13 cellular contexts compared by ENCODE assay signal in genomic region chr5:111697881-111698757, GRCh38. TPM values are rescaled to one million over a fixed set of nuclear protein-coding genes. Genes with fewer than 3 reads are reported as not detected.
DNase-seq lines count a peak whose midpoint lies in the region; ATAC-seq, FAIRE-seq and TF ChIP-seq lines count a peak whose summit lies in the region.
"Had no signal": no experiment of that assay in that cellular context is flagged by ENCODE, and none has a peak within 500 bp of the region (broad histone marks: within the 10 kb centered on the region; RNA-seq: fewer than 3 reads in every experiment).

No MANE protein-coding gene starts in this region.

- CTCF ChIA-PET in endothelial cell of umbilical vein (lab: Charles Lee): interaction anchor here (0.6 to 4.8 kb wide), 13 partner anchors 9 to 559 kb away, joined by 3 to 87 read pairs (median 6); no protein-coding TSS in a partner anchor
- CTCF ChIA-PET in CD4-positive, alpha-beta T cell (lab: Charles Lee): no interaction called here

- ATAC-seq in left colon: no peak
- ATAC-seq in CD4-positive, alpha-beta T cell (ENCODE audit: poor library complexity): no peak

- H3K36me3 ChIP-seq in MG63 (no peaks in the 10 kb centered on the region), endothelial cell of umbilical vein (ENCODE audit: control insufficient read depth in 2 of 2, extremely low read depth in 1 of 2, insufficient read depth in 2 of 2, low read length in 2 of 2) (no peaks in the 10 kb centered on the region)
- H3K36me3 ChIP-seq: esophagus squamous epithelium had no signal

- H3K9me3 ChIP-seq in MG63: no peaks in the 10 kb centered on the region
- no peaks in the 10 kb centered on the region for H3K9me3 ChIP-seq in endothelial cell of umbilical vein (replicated peaks; ENCODE audit: control insufficient read depth, insufficient read depth, low read length)
- H3K9me3 ChIP-seq in CD4-positive, alpha-beta T cell (ENCODE audit: control insufficient read depth, low read length): no peaks in the 10 kb centered on the region
- H3K9me3 ChIP-seq: esophagus squamous epithelium had no signal

- H3K4me2 ChIP-seq in endothelial cell of umbilical vein (ENCODE audit: insufficient read depth, low read length): no peak overlapping the region
- H3K4me2 ChIP-seq: KMS-11, PC-9 had no signal

- FAIRE-seq in endothelial cell of umbilical vein (lab: Jason Lieb, UNC): peak; percentile 78

- H3K9me3 Mint-ChIP-seq in nephron: no peaks in the 10 kb centered on the region
- no peaks in the 10 kb centered on the region for H3K9me3 Mint-ChIP-seq in CD4-positive, alpha-beta T cell
- H3K9me3 Mint-ChIP-seq: activated naive CD4-positive, alpha-beta T cell treated with anti-CD3 and anti-CD28 coated beads, Interleukin-2, amount 50 U/mL, for 24 hours had no signal

- H3K4me1 Mint-ChIP-seq in nephron: peaks cover 20% of the 10 kb centered on the region
- H3K4me1 Mint-ChIP-seq in CD4-positive, alpha-beta T cell (ENCODE audit: low read depth): peaks cover under 1% of the 10 kb centered on the region
- H3K4me1 Mint-ChIP-seq: activated naive CD4-positive, alpha-beta T cell treated with anti-CD3 and anti-CD28 coated beads, Interleukin-2, amount 50 U/mL, for 24 hours had no signal

- TF ChIP-seq POLR2A in endothelial cell of umbilical vein (IDR thresholded peaks at IDR 0.05; ENCODE audit: low read depth, low read length): no peak

- no peak overlapping the region for H3K4me3 Mint-ChIP-seq in nephron
- H3K4me3 Mint-ChIP-seq in CD4-positive, alpha-beta T cell: no peak overlapping the region
- H3K4me3 Mint-ChIP-seq: activated naive CD4-positive, alpha-beta T cell treated with anti-CD3 and anti-CD28 coated beads, Interleukin-2, amount 50 U/mL, for 24 hours had no signal

- H3K4me3 ChIP-seq in MG63 (no peak overlapping the region), endothelial cell of umbilical vein (replicated peaks in 1 of 3; ENCODE audit: insufficient read depth in 1 of 3, low read depth in 1 of 3, low read length in 3 of 3) (no peak overlapping the region)
- H3K4me3 ChIP-seq: esophagus squamous epithelium, PC-9 had no signal

- dilution Hi-C loops in endothelial cell of umbilical vein (cut with MboI; ENCODE audit: extremely low pct_ligation_motif_present, low sequenced_read_pairs): no loop called here

- no peaks in the 10 kb centered on the region for H3K9me1 ChIP-seq in endothelial cell of umbilical vein (replicated peaks; ENCODE audit: control insufficient read depth, extremely low read depth, insufficient read depth, low read length)

- peaks cover 12% of the 10 kb centered on the region for H3K4me1 ChIP-seq in endothelial cell of umbilical vein (ENCODE audit: control insufficient read depth, extremely low read depth, insufficient read depth, low read length)

- H3K27me3 ChIP-seq in MG63: no peaks in the 10 kb centered on the region
- H3K27me3 ChIP-seq in endothelial cell of umbilical vein (ENCODE audit: control insufficient read depth in 2 of 2, insufficient read depth in 2 of 2, low read length in 2 of 2): no peaks in the 10 kb centered on the region
- H3K27me3 ChIP-seq in CD4-positive, alpha-beta T cell (ENCODE audit: control insufficient read depth, insufficient read depth, low read length): no peaks in the 10 kb centered on the region
- H3K27me3 ChIP-seq: esophagus squamous epithelium had no signal

- peaks cover 4% of the 10 kb centered on the region for H3K36me3 Mint-ChIP-seq in nephron (ENCODE audit: low read depth)
- H3K36me3 Mint-ChIP-seq in CD4-positive, alpha-beta T cell (ENCODE audit: low read depth): no peaks in the 10 kb centered on the region
- H3K36me3 Mint-ChIP-seq: activated naive CD4-positive, alpha-beta T cell treated with anti-CD3 and anti-CD28 coated beads, Interleukin-2, amount 50 U/mL, for 24 hours had no signal

- H3K79me2 ChIP-seq in endothelial cell of umbilical vein (ENCODE audit: control insufficient read depth, insufficient read depth, low read length): no peaks in the 10 kb centered on the region

- POLR2A ChIA-PET in endothelial cell of umbilical vein (lab: Charles Lee): interaction anchor here (1.3 kb wide), 1 partner anchor 18 kb away, joined by 3 read pairs; no protein-coding TSS in a partner anchor
- POLR2A ChIA-PET in CD4-positive, alpha-beta T cell (lab: Charles Lee): no interaction called here

- BruUV-seq in endothelial cell of umbilical vein (replicated peaks; lab: Mats Ljungman, UMichigan): no TSS peak

- peak overlapping the region; percentile 78 for H2AFZ ChIP-seq in endothelial cell of umbilical vein (ENCODE audit: low read depth, low read length)
- H2AFZ ChIP-seq: PC-9 had no signal

- peak overlapping the region; percentile 2 to 75 (median 42) for H3K27ac Mint-ChIP-seq in nephron
- no peak overlapping the region for H3K27ac Mint-ChIP-seq in CD4-positive, alpha-beta T cell
- H3K27ac Mint-ChIP-seq: activated naive CD4-positive, alpha-beta T cell treated with anti-CD3 and anti-CD28 coated beads, Interleukin-2, amount 50 U/mL, for 24 hours had no signal

- H3K27ac ChIP-seq in endothelial cell of umbilical vein (ENCODE audit: insufficient read depth, low read depth, low read length): peak overlapping the region; percentile 49
- H3K27ac ChIP-seq in CD4-positive, alpha-beta T cell (ENCODE audit: low read depth, low read length): no peak overlapping the region
- H3K27ac ChIP-seq: KMS-11, PC-9 had no signal

- TF ChIP-seq CTCF in endothelial cell of umbilical vein (IDR thresholded peaks at IDR 0.05; ENCODE audit: extremely low read depth in 1 of 2, insufficient read depth in 1 of 2, low read depth in 1 of 2, low read length in 2 of 2) (peak; percentile 57 to 59), nephron (IDR thresholded peaks at IDR 0.05; ENCODE audit: unreplicated experiment in 3 of 3) (no peak)
- TF ChIP-seq CTCF in CD4-positive, alpha-beta T cell (IDR thresholded peaks at IDR 0.05): no peak

- H4K20me1 ChIP-seq in endothelial cell of umbilical vein (replicated peaks; ENCODE audit: control insufficient read depth, extremely low read depth, insufficient read depth, low read length): no peaks in the 10 kb centered on the region

- H3K27me3 Mint-ChIP-seq in nephron (ENCODE audit: low read depth): no peaks in the 10 kb centered on the region
- no peaks in the 10 kb centered on the region for H3K27me3 Mint-ChIP-seq in CD4-positive, alpha-beta T cell

- DNase-seq in DMS 273 treated with DMSO at 0.1 percent for 48 hours (lab: John Stamatoyannopoulos, UW) (peak; percentile 26), MG63 (peak; percentile 46), endothelial cell of umbilical vein (ENCODE audit: low read depth, low spot score) (peak; percentile 88), A172 (ENCODE audit: low spot score) (no peak), NCI-H748 treated with DMSO at 0.1 percent for 48 hours (lab: John Stamatoyannopoulos, UW) (no peak), left colon (no peak)
- DNase-seq in CD4-positive, alpha-beta T cell: no peak
- DNase-seq: activated CD4-positive, alpha-beta T cell treated with anti-CD3 and anti-CD28 coated beads for 1 hour; esophagus squamous epithelium; PC-9 had no signal

- H3K9ac ChIP-seq in endothelial cell of umbilical vein (replicated peaks; ENCODE audit: extremely low read depth, insufficient read depth, low read length): peak overlapping the region; percentile 34
- H3K9ac ChIP-seq: KMS-11 had no signal

- intact Hi-C loops in endothelial cell of umbilical vein (cut with micrococcal nuclease): loop anchor here (1.0 kb wide), 5 partner anchors 17 to 449 kb away; no protein-coding TSS in a partner anchor
- intact Hi-C loops in left colon (cut with DNase I, micrococcal nuclease): no loop called here
- intact Hi-C loops in CD4-positive, alpha-beta T cell (cut with DNase I, micrococcal nuclease): no loop called here

TF ChIP-seq in endothelial cell of umbilical vein, 7 proteins besides CTCF, POLR2A, EP300 and RAD21:
- TF ChIP-seq FOS (IDR thresholded peaks at IDR 0.05; ENCODE audit: borderline replicate concordance, insufficient read depth, low read length): peak; percentile 72
- TF ChIP-seq MYC (IDR thresholded peaks at IDR 0.05; ENCODE audit: low read depth, low read length): no peak
- TF ChIP-seq JUN (IDR thresholded peaks at IDR 0.05; ENCODE audit: borderline replicate concordance, insufficient read depth, insufficient read length, low read depth): peak; percentile 61
TF ChIP-seq in endothelial cell of umbilical vein: peak in this region for 2.

RNA-seq across cellular contexts. Expression of gene NREP, which starts 58.9 kb away (rescaled TPM):
- total RNA-seq in MG63 (2014; rRNA removed; shearing (Covaris generic); ENCODE audit: low replicate concordance): 92.2 and 116 TPM in 2 replicates
- total RNA-seq in endothelial cell of umbilical vein (96.7 and 107 TPM in 2 replicates), left colon (10 to 100 TPM; 14.3 to 16.3 TPM)
- polyA plus RNA-seq in endothelial cell of umbilical vein: 89.6 and 112 TPM in 2 replicates
- polyA plus RNA-seq in endothelial cell of umbilical vein (2011; cell fraction: cytosol; rRNA removed): 86.4 and 91.4 TPM in 2 replicates
- polyA plus RNA-seq in endothelial cell of umbilical vein (2011; cell fraction: nucleus; rRNA removed): 169 and 229 TPM in 2 replicates
- 92.6 and 93.3 TPM in 2 replicates for polyA plus RNA-seq in endothelial cell of umbilical vein (2012)
- polyA minus RNA-seq in endothelial cell of umbilical vein: 90.9 and 105 TPM in 2 replicates
- polyA minus RNA-seq in endothelial cell of umbilical vein (2011; cell fraction: cytosol; rRNA and poly(A)+ RNA removed): 1.7 TPM
- polyA minus RNA-seq in endothelial cell of umbilical vein (2011; cell fraction: nucleus; rRNA and poly(A)+ RNA removed): 274 and 382 TPM in 2 replicates
- total RNA-seq in A172 (2014; rRNA removed; shearing (Covaris generic)): 22.3 and 27.2 TPM in 2 replicates
- 1 to 10 TPM; 2.3 to 2.9 TPM for total RNA-seq in CD4-positive, alpha-beta T cell
- total RNA-seq: PC-9 had no signal

Comparison
In these comparisons a context has a peak if more than half of its experiments do, and no peak if none do; other contexts are left out.
1. DNase-seq: peak in DMS 273 treated with DMSO at 0.1 percent for 48 hours (single experiment), MG63 (single experiment) and endothelial cell of umbilical vein (single experiment); none in A172 (single experiment), NCI-H748 treated with DMSO at 0.1 percent for 48 hours (single experiment), left colon (0 of 2) and CD4-positive, alpha-beta T cell (0 of 10).
2. CTCF ChIP-seq: peak in endothelial cell of umbilical vein (2 of 2); none in nephron (0 of 3) and CD4-positive, alpha-beta T cell (single experiment).